ENCODE assay signal across 1 cellular context in genomic region chr14:73644531-73645247, GRCh38.
TF ChIP-seq lines count a peak whose summit lies in the region.

A gene with protein sequence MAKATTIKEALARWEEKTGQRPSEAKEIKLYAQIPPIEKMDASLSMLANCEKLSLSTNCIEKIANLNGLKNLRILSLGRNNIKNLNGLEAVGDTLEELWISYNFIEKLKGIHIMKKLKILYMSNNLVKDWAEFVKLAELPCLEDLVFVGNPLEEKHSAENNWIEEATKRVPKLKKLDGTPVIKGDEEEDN (plus strand): TSS chr14:73644986. CDS start chr14:73645040, 54 bp downstream.

TF ChIP-seq in K562, 482 proteins besides CTCF, POLR2A, EP300 and RAD21 (continued from another document and continues in another):
- no peak for TF ChIP-seq ZNF518B (CRISPR knock-in tag; IDR thresholded peaks at IDR 0.05)
- TF ChIP-seq CSDE1 (IDR thresholded peaks at IDR 0.05): no peak; a peak in 1 of 4 replicates
- TF ChIP-seq ELK3 (CRISPR knock-in tag; IDR thresholded peaks at IDR 0.05): no peak
- TF ChIP-seq THRAP3 (IDR thresholded peaks at IDR 0.05; ENCODE audit: borderline replicate concordance): no peak
- TF ChIP-seq MNT (conservative IDR thresholded peaks at IDR 0.05): peak; percentile 10 to 24; a peak in 1 of 4 replicates
- TF ChIP-seq, protein P1, sequence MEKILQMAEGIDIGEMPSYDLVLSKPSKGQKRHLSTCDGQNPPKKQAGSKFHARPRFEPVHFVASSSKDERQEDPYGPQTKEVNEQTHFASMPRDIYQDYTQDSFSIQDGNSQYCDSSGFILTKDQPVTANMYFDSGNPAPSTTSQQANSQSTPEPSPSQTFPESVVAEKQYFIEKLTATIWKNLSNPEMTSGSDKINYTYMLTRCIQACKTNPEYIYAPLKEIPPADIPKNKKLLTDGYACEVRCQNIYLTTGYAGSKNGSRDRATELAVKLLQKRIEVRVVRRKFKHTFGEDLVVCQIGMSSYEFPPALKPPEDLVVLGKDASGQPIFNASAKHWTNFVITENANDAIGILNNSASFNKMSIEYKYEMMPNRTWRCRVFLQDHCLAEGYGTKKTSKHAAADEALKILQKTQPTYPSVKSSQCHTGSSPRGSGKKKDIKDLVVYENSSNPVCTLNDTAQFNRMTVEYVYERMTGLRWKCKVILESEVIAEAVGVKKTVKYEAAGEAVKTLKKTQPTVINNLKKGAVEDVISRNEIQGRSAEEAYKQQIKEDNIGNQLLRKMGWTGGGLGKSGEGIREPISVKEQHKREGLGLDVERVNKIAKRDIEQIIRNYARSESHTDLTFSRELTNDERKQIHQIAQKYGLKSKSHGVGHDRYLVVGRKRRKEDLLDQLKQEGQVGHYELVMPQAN (IDR thresholded peaks at IDR 0.05; ENCODE audit: borderline replicate concordance): peak; percentile 76; the same call in 1 of the 2 replicates
- TF ChIP-seq, protein P2, sequence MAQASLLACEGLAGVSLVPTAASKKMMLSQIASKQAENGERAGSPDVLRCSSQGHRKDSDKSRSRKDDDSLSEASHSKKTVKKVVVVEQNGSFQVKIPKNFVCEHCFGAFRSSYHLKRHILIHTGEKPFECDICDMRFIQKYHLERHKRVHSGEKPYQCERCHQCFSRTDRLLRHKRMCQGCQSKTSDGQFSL (CRISPR knock-in tag; IDR thresholded peaks at IDR 0.05): no peak
- TF ChIP-seq, protein P2 (tag; IDR thresholded peaks at IDR 0.05): no peak
- no peak for TF ChIP-seq MITF (IDR thresholded peaks at IDR 0.05)
- 0 out of 2 replicates have a peak, but pooled peaks have one; percentile 30 for TF ChIP-seq TAF7 (tag; IDR thresholded peaks at IDR 0.05)
- TF ChIP-seq POLR2AphosphoS2 (IDR thresholded peaks at IDR 0.05; ENCODE audit: low read length): no peak
- TF ChIP-seq ELF2 (CRISPR knock-in tag; IDR thresholded peaks at IDR 0.05): 0 out of 2 replicates have a peak, but pooled peaks have one; percentile 50
- TF ChIP-seq HDAC1 (IDR thresholded peaks at IDR 0.05): peak in 1 of 2 experiments; percentile 82; a peak in 2 of 4 replicates
- peak; percentile 83 for TF ChIP-seq NR2C1 (IDR thresholded peaks at IDR 0.05)
- TF ChIP-seq NR2C1 (tag; IDR thresholded peaks at IDR 0.05): peak; percentile 82
- no peak for TF ChIP-seq RBM14 (IDR thresholded peaks at IDR 0.05; ENCODE audit: borderline replicate concordance, insufficient read depth, low read depth, low read length)
- TF ChIP-seq FOXK2 (conservative IDR thresholded peaks at IDR 0.05 in 1 of 2, IDR thresholded peaks at IDR 0.05 in 1 of 2; ENCODE audit: low read depth in 2 of 2): 0 out of 4 replicates have a peak, but pooled peaks of 1 of the 2 experiments have one; percentile 13
- no peak for TF ChIP-seq BRCA1 (IDR thresholded peaks at IDR 0.05)
- TF ChIP-seq BRCA1 (CRISPR knock-in tag; IDR thresholded peaks at IDR 0.05): no peak
- TF ChIP-seq NCOA4 (IDR thresholded peaks at IDR 0.05; ENCODE audit: partially characterized antibody): no peak
- TF ChIP-seq EP400 (IDR thresholded peaks at IDR 0.05): peak; percentile 56
- TF ChIP-seq ZNF212 (CRISPR knock-in tag; IDR thresholded peaks at IDR 0.05): no peak
- no peak for TF ChIP-seq JUN (IDR thresholded peaks at IDR 0.05; ENCODE audit: borderline replicate concordance, low read depth, low read length)
- TF ChIP-seq JUN (CRISPR knock-in tag; IDR thresholded peaks at IDR 0.05; ENCODE audit: borderline replicate concordance): no peak
- TF ChIP-seq MAZ (CRISPR knock-in tag; conservative IDR thresholded peaks at IDR 0.05 in 1 of 2, IDR thresholded peaks at IDR 0.05 in 1 of 2): no peak
- TF ChIP-seq CTBP1 (IDR thresholded peaks at IDR 0.05; ENCODE audit: borderline replicate concordance): peak; percentile 30; the same call in 1 of the 2 replicates
- TF ChIP-seq ZFX (CRISPR knock-in tag; IDR thresholded peaks at IDR 0.05): 0 out of 2 replicates have a peak, but pooled peaks have one; percentile 28
- TF ChIP-seq L3MBTL2 (IDR thresholded peaks at IDR 0.05): peak; percentile 80
- peak; percentile 76 for TF ChIP-seq GABPA (tag; conservative IDR thresholded peaks at IDR 0.05; ENCODE audit: low read depth)
- TF ChIP-seq, protein P3, sequence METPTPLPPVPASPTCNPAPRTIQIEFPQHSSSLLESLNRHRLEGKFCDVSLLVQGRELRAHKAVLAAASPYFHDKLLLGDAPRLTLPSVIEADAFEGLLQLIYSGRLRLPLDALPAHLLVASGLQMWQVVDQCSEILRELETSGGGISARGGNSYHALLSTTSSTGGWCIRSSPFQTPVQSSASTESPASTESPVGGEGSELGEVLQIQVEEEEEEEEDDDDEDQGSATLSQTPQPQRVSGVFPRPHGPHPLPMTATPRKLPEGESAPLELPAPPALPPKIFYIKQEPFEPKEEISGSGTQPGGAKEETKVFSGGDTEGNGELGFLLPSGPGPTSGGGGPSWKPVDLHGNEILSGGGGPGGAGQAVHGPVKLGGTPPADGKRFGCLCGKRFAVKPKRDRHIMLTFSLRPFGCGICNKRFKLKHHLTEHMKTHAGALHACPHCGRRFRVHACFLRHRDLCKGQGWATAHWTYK (CRISPR knock-in tag; IDR thresholded peaks at IDR 0.05): no peak
- TF ChIP-seq, protein P4, sequence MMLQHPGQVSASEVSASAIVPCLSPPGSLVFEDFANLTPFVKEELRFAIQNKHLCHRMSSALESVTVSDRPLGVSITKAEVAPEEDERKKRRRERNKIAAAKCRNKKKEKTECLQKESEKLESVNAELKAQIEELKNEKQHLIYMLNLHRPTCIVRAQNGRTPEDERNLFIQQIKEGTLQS (IDR thresholded peaks at IDR 0.05): no peak
- TF ChIP-seq, protein P4 (CRISPR knock-in tag; conservative IDR thresholded peaks at IDR 0.05): no peak
- TF ChIP-seq MEIS2 (IDR thresholded peaks at IDR 0.05; ENCODE audit: partially characterized antibody): peak; percentile 44
- TF ChIP-seq ZNF41 (CRISPR knock-in tag; conservative IDR thresholded peaks at IDR 0.05): no peak
- no peak for TF ChIP-seq NFE2L1 (tag; IDR thresholded peaks at IDR 0.05; ENCODE audit: borderline replicate concordance, low read depth)
- TF ChIP-seq ZNF24 (IDR thresholded peaks at IDR 0.05): no peak
- no peak for TF ChIP-seq ZNF707 (CRISPR knock-in tag; conservative IDR thresholded peaks at IDR 0.05)
- TF ChIP-seq BCL6 (CRISPR knock-in tag; IDR thresholded peaks at IDR 0.05): no peak
- no peak for TF ChIP-seq TEAD4 (IDR thresholded peaks at IDR 0.05; ENCODE audit: low read length)
- TF ChIP-seq TEAD4 (CRISPR knock-in tag; IDR thresholded peaks at IDR 0.05; ENCODE audit: borderline replicate concordance): no peak
- no peak for TF ChIP-seq MYNN (IDR thresholded peaks at IDR 0.05)
- no peak for TF ChIP-seq MYNN (CRISPR knock-in tag; IDR thresholded peaks at IDR 0.05)
- peak; percentile 94 to 95 for TF ChIP-seq NRF1 (conservative IDR thresholded peaks at IDR 0.05 in 1 of 2, IDR thresholded peaks at IDR 0.05 in 1 of 2)
- TF ChIP-seq HMGXB4 (CRISPR knock-in tag; IDR thresholded peaks at IDR 0.05): no peak
- no peak for TF ChIP-seq TRIM24 (IDR thresholded peaks at IDR 0.05)
- TF ChIP-seq ZBTB17 (CRISPR knock-in tag; IDR thresholded peaks at IDR 0.05): no peak
- no peak for TF ChIP-seq KLF6 (CRISPR knock-in tag; IDR thresholded peaks at IDR 0.05; ENCODE audit: borderline replicate concordance)
- no peak for TF ChIP-seq PURB (CRISPR knock-in tag; IDR thresholded peaks at IDR 0.05; ENCODE audit: low read depth)
- TF ChIP-seq ZBTB1 (CRISPR knock-in tag; IDR thresholded peaks at IDR 0.05; ENCODE audit: borderline replicate concordance, low read depth): no peak
- TF ChIP-seq RBBP5 (IDR thresholded peaks at IDR 0.05; ENCODE audit: borderline replicate concordance, insufficient read depth, low read length, poor library complexity, severe bottlenecking): peak; percentile 56
- no peak for TF ChIP-seq ZNF75A (CRISPR knock-in tag; IDR thresholded peaks at IDR 0.05)
- TF ChIP-seq CBFA2T2 (conservative IDR thresholded peaks at IDR 0.05): no peak
